ENCODE assay signal across 26 cellular contexts in the genomic region with DNA sequence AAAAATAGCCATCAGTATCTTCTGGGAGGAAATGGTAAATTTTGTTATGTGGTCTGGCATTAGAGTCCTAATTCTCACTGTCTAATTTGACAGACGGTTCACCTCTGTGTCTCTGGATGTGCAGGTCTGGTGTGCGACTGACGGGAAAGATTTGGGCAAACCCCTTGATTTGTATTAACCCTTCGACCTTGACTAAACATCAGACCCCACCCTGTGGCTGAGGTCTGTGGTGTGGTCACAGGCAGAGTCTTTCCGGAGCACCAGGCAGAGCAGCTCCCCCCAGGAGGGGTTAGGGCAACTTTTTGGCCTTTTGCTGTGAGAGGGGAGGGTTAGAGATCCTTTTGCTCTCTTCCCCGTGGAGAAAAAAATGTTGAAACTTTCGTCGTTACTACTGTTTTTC. TPM values are rescaled to one million over a fixed set of nuclear protein-coding genes. Genes with fewer than 3 reads are reported as not detected.
DNase-seq lines count a peak whose midpoint lies in the region; ATAC-seq and TF ChIP-seq lines count a peak whose summit lies in the region.
"Had no signal": no experiment of that assay in that cellular context is flagged by ENCODE, and none has a peak within 500 bp of the region (broad histone marks: within the 10 kb centered on the region; RNA-seq: fewer than 3 reads in every experiment).

No MANE protein-coding gene starts in this region.

- TF ChIP-seq EP300 in esophagus muscularis mucosa (IDR thresholded peaks at IDR 0.05) = no peak

- no peak overlapping the region for H2BK120ac ChIP-seq in neuronal stem cell (ENCODE audit: low read depth, low read length)

- H3K4ac ChIP-seq in neuronal stem cell (ENCODE audit: low read length) = no peak overlapping the region

- H4K8ac ChIP-seq in neuronal stem cell (ENCODE audit: low read depth, low read length) = no peak overlapping the region

- H3K4me1 ChIP-seq in esophagus muscularis mucosa (peaks cover 3 to 42% (median 28%) of the 10 kb centered on the region in 4 donors), neuronal stem cell (ENCODE audit: control insufficient read depth in 2 of 2, insufficient read depth in 1 of 2, low read depth in 1 of 2, low read length in 2 of 2) (no peaks in the 10 kb centered on the region)
- H3K4me1 ChIP-seq: BE2C, Caco-2, testis had no signal

- H3K79me1 ChIP-seq in neuronal stem cell (ENCODE audit: low read depth, low read length) = no peaks in the 10 kb centered on the region

- ATAC-seq in HG03095 (IDR thresholded peaks at IDR 0.05; ENCODE audit: unreplicated experiment) (no peak), left colon (no peak), HG02973 (IDR thresholded peaks at IDR 0.05; ENCODE audit: unreplicated experiment) (no peak), GM18519 (IDR thresholded peaks at IDR 0.05; ENCODE audit: low FRiP score, unreplicated experiment) (no peak)
- ATAC-seq: activated naive CD8-positive, alpha-beta T cell treated with anti-CD3 and anti-CD28 coated beads, Interleukin-2, amount 50 U/mL, for 24 hours; effector memory CD8-positive, alpha-beta T cell; HCT116; heart left ventricle; left lobe of liver; natural killer cell had no signal

- no peak for TF ChIP-seq POLR2A in esophagus muscularis mucosa (IDR thresholded peaks at IDR 0.05; ENCODE audit: low read depth)

- H2BK12ac ChIP-seq in neuronal stem cell (ENCODE audit: low read length) = no peak overlapping the region

- H3K9me3 ChIP-seq in esophagus muscularis mucosa = no peaks in the 10 kb centered on the region
- no peaks in the 10 kb centered on the region for H3K9me3 ChIP-seq in neuronal stem cell (replicated peaks in 1 of 2; ENCODE audit: control insufficient read depth in 2 of 2, insufficient read depth in 1 of 2, low read depth in 1 of 2, low read length in 2 of 2)
- H3K9me3 ChIP-seq: BE2C, Caco-2, heart left ventricle, ovary, testis had no signal

- H2AFZ ChIP-seq in neuronal stem cell (ENCODE audit: low read length) = peak overlapping the region; percentile 61

- peak overlapping the region in 3 of 4 donors; percentile 4 to 57 (median 45) for H3K27ac ChIP-seq in esophagus muscularis mucosa (replicated peaks in 1 of 4)
- no peak overlapping the region for H3K27ac ChIP-seq in neuronal stem cell (replicated peaks; ENCODE audit: low read length)
- H3K27ac ChIP-seq: 22Rv1, ovary, testis had no signal

- H3K18ac ChIP-seq in neuronal stem cell (ENCODE audit: low read length) = no peak overlapping the region

- no peak overlapping the region for H3K14ac ChIP-seq in neuronal stem cell (ENCODE audit: low read length)

- DNase-seq in activated CD8-positive, alpha-beta memory T cell treated with anti-CD3 and anti-CD28 coated beads for 24 hours = peak; percentile 30
- DNase-seq in activated CD8-positive, alpha-beta memory T cell treated with anti-CD3 and anti-CD28 coated beads, Interleukin-2, amount 50 U/mL, for 48 hours = no peak
- DNase-seq in esophagus muscularis mucosa (ENCODE audit: extremely low spot score) = no peak
- DNase-seq in neuronal stem cell (ENCODE audit: low spot score) = no peak
- no peak for DNase-seq in left colon
- DNase-seq: activated B cell treated with CpG ODN at 0.5 μM for 24 hours; activated CD4-positive, alpha-beta T cell treated with anti-CD3 and anti-CD28 coated beads, Interleukin-2, amount 50 U/mL, for 48 hours; activated effector memory CD4-positive, alpha-beta T cell treated with anti-CD3 and anti-CD28 coated beads, Interleukin-2, amount 50 U/mL, for 16 hours; activated naive CD8-positive, alpha-beta T cell treated with anti-CD3 and anti-CD28 coated beads, Interleukin-2, amount 50 U/mL, for 24 hours; activated T-cell treated with anti-CD3 and anti-CD28 coated beads for 4 hours; BE2C; Caco-2; effector memory CD8-positive, alpha-beta T cell; natural killer cell; NCI-H1930; NCI-H226; NCI-H774; ovary; testis had no signal

- H3K23ac ChIP-seq in neuronal stem cell (ENCODE audit: low read depth, low read length, poor library complexity) = no peak overlapping the region

- TF ChIP-seq CTCF in esophagus muscularis mucosa (IDR thresholded peaks at IDR 0.05) = no peak

- H2BK15ac ChIP-seq in neuronal stem cell (ENCODE audit: low read length) = no peak overlapping the region

- no peak overlapping the region for H4K91ac ChIP-seq in neuronal stem cell (ENCODE audit: low read depth, low read length, poor library complexity)

- peaks cover 0 to 5% (median 0%) of the 10 kb centered on the region in 4 donors for H3K36me3 ChIP-seq in esophagus muscularis mucosa
- H3K36me3 ChIP-seq in neuronal stem cell (replicated peaks in 1 of 2; ENCODE audit: control insufficient read depth in 2 of 2, insufficient read depth in 2 of 2, low read length in 2 of 2) = no peaks in the 10 kb centered on the region
- H3K36me3 ChIP-seq: BE2C, heart left ventricle, ovary had no signal

- 77% methylated on average over 8 of the region's 8 CpGs for WGBS in esophagus muscularis mucosa
- no CpG with 5 or more reads among the region's 8 CpGs for WGBS in neuronal stem cell (ENCODE audit: extremely low coverage in 2 of 2, insufficient read length in 2 of 2, insufficient replicate concordance in 1 of 2), 2 donors

- no peak overlapping the region for H2BK5ac ChIP-seq in neuronal stem cell (ENCODE audit: low read length)

- H3K4me2 ChIP-seq in neuronal stem cell (ENCODE audit: insufficient read depth, low read length, poor library complexity, severe bottlenecking) = no peak overlapping the region

- H3K9ac ChIP-seq in neuronal stem cell (ENCODE audit: low read depth, low read length, poor library complexity) = no peak overlapping the region

- peak overlapping the region in 3 of 4 donors; percentile 1 to 26 (median 14) for H3K4me3 ChIP-seq in esophagus muscularis mucosa
- no peak overlapping the region for H3K4me3 ChIP-seq in neuronal stem cell (ENCODE audit: low read length in 2 of 2)
- H3K4me3 ChIP-seq: heart left ventricle, ovary, testis had no signal

- H2AK5ac ChIP-seq in neuronal stem cell (ENCODE audit: low read depth, low read length) = no peak overlapping the region

- intact Hi-C loops in esophagus muscularis mucosa (cut with DNase I) = no loop called here
- intact Hi-C loops in left colon (cut with DNase I, micrococcal nuclease) = no loop called here

- H3K27me3 ChIP-seq in esophagus muscularis mucosa (peaks cover 0 to 7% (median 0%) of the 10 kb centered on the region in 4 donors), neuronal stem cell (ENCODE audit: control insufficient read depth in 3 of 3, insufficient read depth in 3 of 3, low read depth in 1 of 3, low read length in 3 of 3) (peaks cover 6 to 52% (median 21%) of the 10 kb centered on the region in 3 experiments)
- H3K27me3 ChIP-seq: ovary, testis had no signal

RNA-seq across cellular contexts. Expression of a gene that starts 6.4 kb away (rescaled TPM):
- total RNA-seq in esophagus muscularis mucosa (10 to 100 TPM; 37.4 to 51.6 (median 47.4) TPM), left colon (1 to 10 TPM; 1.7 to 4.2 TPM)
- polyA plus RNA-seq in neuronal stem cell (2013, experiment 1 of 2) = 2.1 TPM
- polyA plus RNA-seq in neuronal stem cell (2013, experiment 2 of 2) = 2.4 TPM
- total RNA-seq: activated B cell treated with CpG ODN at 0.5 μM for 24 hours, Caco-2, left lobe of liver, natural killer cell had no signal

Comparison
In these comparisons a context has a peak if more than half of its experiments do, and no peak if none do; other contexts are left out.
1. H3K4me3 ChIP-seq: peak in esophagus muscularis mucosa (3 of 4); none in neuronal stem cell (0 of 2).
2. RNA of a gene that starts 6.4 kb away (total RNA-seq): 37.4 to 51.6 TPM in esophagus muscularis mucosa; 1.7 to 4.2 TPM in left colon; every median in the first group is over 4 times any median in the second.